ENCODE assay signal across 26 cellular contexts in the genomic region with DNA sequence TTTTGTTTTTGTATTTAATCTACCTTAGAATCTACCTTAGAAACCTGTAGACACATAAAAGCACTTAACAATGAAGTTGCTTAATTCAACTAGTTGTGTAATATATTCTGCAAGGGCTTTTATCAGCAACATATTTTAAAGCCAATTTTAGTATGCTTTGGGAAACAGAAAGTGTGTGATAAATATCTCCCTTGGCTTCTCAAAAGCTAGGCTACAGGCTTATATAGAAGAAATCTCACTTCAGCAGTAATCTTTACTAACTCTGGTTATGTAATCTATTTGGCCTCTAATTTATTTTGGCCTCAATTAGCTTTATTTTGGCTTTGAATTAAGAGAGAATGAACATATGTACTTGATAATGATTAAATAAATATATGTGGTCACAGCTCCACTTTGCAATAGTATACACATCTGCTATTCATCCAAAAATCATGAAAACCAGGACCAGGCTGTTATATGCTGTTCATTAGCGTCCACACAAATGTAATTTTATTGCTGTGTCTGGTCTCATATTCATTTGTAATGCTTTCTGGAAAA. TPM values are rescaled to one million over a fixed set of nuclear protein-coding genes. Genes with fewer than 3 reads are reported as not detected.
DNase-seq lines count a peak whose midpoint lies in the region; ATAC-seq and TF ChIP-seq lines count a peak whose summit lies in the region.
"Had no signal": no experiment of that assay in that cellular context is flagged by ENCODE, and none has a peak within 500 bp of the region (broad histone marks: within the 10 kb centered on the region; RNA-seq: fewer than 3 reads in every experiment).

No MANE protein-coding gene starts in this region.

- CTCF ChIA-PET in A673 (lab: Charles Lee) = no interaction called here
- CTCF ChIA-PET in activated naive CD4-positive, alpha-beta T cell treated with anti-CD3 and anti-CD28 coated beads for 36 hours (lab: Charles Lee) = interaction anchor here (0.6 kb wide), 1 partner anchor 65 kb away, joined by 10 read pairs; no protein-coding TSS in a partner anchor

- no peaks in the 10 kb centered on the region for H3K27me3 ChIP-seq in A673 (replicated peaks; ENCODE audit: insufficient read depth, low read depth, low read length, poor library complexity)
- no peaks in the 10 kb centered on the region for H3K27me3 ChIP-seq in left lung
- H3K27me3 ChIP-seq: BLaER1 treated with 17β-estradiol and CSF1 and Interleukin-3, amounts not matched to agents 10 nM and 100 nM; uterus had no signal

- H3K9me3 Mint-ChIP-seq in activated naive CD4-positive, alpha-beta T cell treated with anti-CD3 and anti-CD28 coated beads for 36 hours = peaks cover 8% of the 10 kb centered on the region
- no peaks in the 10 kb centered on the region for H3K9me3 Mint-ChIP-seq in activated CD4-positive, alpha-beta T cell treated with anti-CD3 and anti-CD28 coated beads, Interleukin-2, amount 10 ng/mL, durations not matched to agents 24 days and 14 days
- H3K9me3 Mint-ChIP-seq: dendritic cell treated with granulocyte-macrophage colony-stimulating factor and Interleukin-4, amounts not matched to agents 40 ng/mL and 50 ng/mL, for 4 days had no signal

- H3K4me1 ChIP-seq in A673 (ENCODE audit: insufficient read depth, low read length, poor library complexity, severe bottlenecking) (peaks cover 51% of the 10 kb centered on the region), left lung (peaks cover 11 to 16% of the 10 kb centered on the region in 2 donors)
- H3K4me1 ChIP-seq: BLaER1 treated with 17β-estradiol and CSF1 and Interleukin-3, amounts not matched to agents 10 nM and 100 nM had no signal

- POLR2A ChIA-PET in A673 (lab: Charles Lee; ENCODE audit: low non-redundant PET) = interaction anchor here (0.6 to 0.7 kb wide), 2 partner anchors 10 to 102 kb away, joined by 3 to 5 read pairs; no protein-coding TSS in a partner anchor

- peaks cover 3% of the 10 kb centered on the region for H3K36me3 Mint-ChIP-seq in activated naive CD4-positive, alpha-beta T cell treated with anti-CD3 and anti-CD28 coated beads for 36 hours (ENCODE audit: low read depth)
- no peaks in the 10 kb centered on the region for H3K36me3 Mint-ChIP-seq in activated CD4-positive, alpha-beta T cell treated with anti-CD3 and anti-CD28 coated beads, Interleukin-2, amount 10 ng/mL, durations not matched to agents 24 days and 14 days (ENCODE audit: low read depth)
- H3K36me3 Mint-ChIP-seq: activated naive CD4-positive, alpha-beta T cell treated with anti-CD3 and anti-CD28 coated beads, Interleukin-2, amount 10 ng/mL, durations not matched to agents 7 days and 5 days had no signal

- H3K27me3 Mint-ChIP-seq in activated naive CD4-positive, alpha-beta T cell treated with anti-CD3 and anti-CD28 coated beads for 36 hours (ENCODE audit: low read depth) = no peaks in the 10 kb centered on the region
- H3K27me3 Mint-ChIP-seq in activated CD4-positive, alpha-beta T cell treated with anti-CD3 and anti-CD28 coated beads, Interleukin-2, amount 10 ng/mL, durations not matched to agents 24 days and 14 days = peaks cover 12% of the 10 kb centered on the region
- H3K27me3 Mint-ChIP-seq: dendritic cell treated with granulocyte-macrophage colony-stimulating factor and Interleukin-4, amounts not matched to agents 40 ng/mL and 50 ng/mL, for 4 days had no signal

- H3K4me1 Mint-ChIP-seq in activated naive CD4-positive, alpha-beta T cell treated with anti-CD3 and anti-CD28 coated beads for 36 hours (ENCODE audit: low read depth) = peaks cover 1% of the 10 kb centered on the region
- no peaks in the 10 kb centered on the region for H3K4me1 Mint-ChIP-seq in activated CD4-positive, alpha-beta T cell treated with anti-CD3 and anti-CD28 coated beads, Interleukin-2, amount 10 ng/mL, durations not matched to agents 24 days and 14 days
- H3K4me1 Mint-ChIP-seq: activated naive CD4-positive, alpha-beta T cell treated with anti-CD3 and anti-CD28 coated beads, Interleukin-2, amount 10 ng/mL, durations not matched to agents 7 days and 5 days had no signal

- TF ChIP-seq CTCF in A673 (conservative IDR thresholded peaks at IDR 0.05; ENCODE audit: low read depth, low read length) (no peak), choroid plexus epithelial cell (conservative IDR thresholded peaks at IDR 0.05; ENCODE audit: low read depth, low read length) (no peak), left lung (IDR thresholded peaks at IDR 0.05) (no peak)

- no peak overlapping the region for H3K27ac Mint-ChIP-seq in activated naive CD4-positive, alpha-beta T cell treated with anti-CD3 and anti-CD28 coated beads for 36 hours
- H3K27ac Mint-ChIP-seq in activated CD4-positive, alpha-beta T cell treated with anti-CD3 and anti-CD28 coated beads, Interleukin-2, amount 10 ng/mL, durations not matched to agents 24 days and 14 days = no peak overlapping the region
- H3K27ac Mint-ChIP-seq: activated CD4-positive, alpha-beta T cell treated with anti-CD3 and anti-CD28 coated beads for 36 hours; activated naive CD4-positive, alpha-beta T cell treated with anti-CD3 and anti-CD28 coated beads, Interleukin-2, amount 10 ng/mL, durations not matched to agents 7 days and 5 days; dendritic cell treated with granulocyte-macrophage colony-stimulating factor and Interleukin-4, amounts not matched to agents 40 ng/mL and 50 ng/mL, for 4 days; naive thymus-derived CD4-positive, alpha-beta T cell had no signal

- H3K27ac ChIP-seq in A673 (ENCODE audit: low read depth, low read length, poor library complexity, severe bottlenecking) (peak overlapping the region; percentile 9), left lung (no peak overlapping the region)
- H3K27ac ChIP-seq: BLaER1 treated with 17β-estradiol and CSF1 and Interleukin-3, amounts not matched to agents 10 nM and 100 nM; left ventricle myocardium inferior; uterus had no signal

- H3K4me3 ChIP-seq in A673 (ENCODE audit: low read depth, low read length, poor library complexity, severe bottlenecking) (no peak overlapping the region), choroid plexus epithelial cell (ENCODE audit: low read depth, low read length) (no peak overlapping the region), left lung (no peak overlapping the region)
- H3K4me3 ChIP-seq: BLaER1 treated with 17β-estradiol and CSF1 and Interleukin-3, amounts not matched to agents 10 nM and 100 nM; GM12878; left ventricle myocardium inferior; uterus had no signal

- no TSS peak for BruUV-seq in A673 (replicated peaks; lab: Mats Ljungman, UMichigan)

- H3K9me3 ChIP-seq in A673 (ENCODE audit: low read depth, low read length, poor library complexity, severe bottlenecking) = peaks cover 3% of the 10 kb centered on the region
- H3K9me3 ChIP-seq in left lung = no peaks in the 10 kb centered on the region
- H3K9me3 ChIP-seq: uterus had no signal

- ATAC-seq in left lung (peak; percentile 73), GM18909 (IDR thresholded peaks at IDR 0.05; ENCODE audit: poor library complexity, unreplicated experiment) (no peak)
- ATAC-seq: activated CD4-positive, alpha-beta T cell treated with anti-CD3 and anti-CD28 coated beads for 36 hours; GM12878; naive thymus-derived CD4-positive, alpha-beta T cell had no signal

- intact Hi-C loops in A673 (cut with micrococcal nuclease; ENCODE audit: unreplicated experiment) = no loop called here
- intact Hi-C loops in left lung (cut with DNase I) = no loop called here
- intact Hi-C loops in activated naive CD4-positive, alpha-beta T cell treated with anti-CD3 and anti-CD28 coated beads for 36 hours (cut with micrococcal nuclease) = no loop called here
- intact Hi-C loops in activated CD4-positive, alpha-beta T cell treated with anti-CD3 and anti-CD28 coated beads, Interleukin-2, amount 10 ng/mL, durations not matched to agents 24 days and 14 days (cut with micrococcal nuclease) = no loop called here

- no peak overlapping the region for H3K4me3 Mint-ChIP-seq in activated naive CD4-positive, alpha-beta T cell treated with anti-CD3 and anti-CD28 coated beads for 36 hours
- no peak overlapping the region for H3K4me3 Mint-ChIP-seq in activated CD4-positive, alpha-beta T cell treated with anti-CD3 and anti-CD28 coated beads, Interleukin-2, amount 10 ng/mL, durations not matched to agents 24 days and 14 days
- H3K4me3 Mint-ChIP-seq: activated CD4-positive, alpha-beta T cell treated with anti-CD3 and anti-CD28 coated beads for 36 hours; activated naive CD4-positive, alpha-beta T cell treated with anti-CD3 and anti-CD28 coated beads, Interleukin-2, amount 10 ng/mL, durations not matched to agents 7 days and 5 days; dendritic cell treated with granulocyte-macrophage colony-stimulating factor and Interleukin-4, amounts not matched to agents 40 ng/mL and 50 ng/mL, for 4 days; naive thymus-derived CD4-positive, alpha-beta T cell had no signal

- H3K36me3 ChIP-seq in A673 (ENCODE audit: insufficient read depth, low read length, poor library complexity, severe bottlenecking) (no peaks in the 10 kb centered on the region), left lung (no peaks in the 10 kb centered on the region)
- H3K36me3 ChIP-seq: left ventricle myocardium inferior, uterus had no signal

- DNase-seq in A673 (ENCODE audit: low spot score) = no peak
- DNase-seq in NCI-H69 (lab: John Stamatoyannopoulos, UW) = peak; percentile 46
- DNase-seq in choroid plexus epithelial cell (ENCODE audit: low read depth) = peak; percentile 35
- DNase-seq in left lung = no peak
- DNase-seq in RPMI8226 = no peak
- no peak for DNase-seq in activated naive CD4-positive, alpha-beta T cell treated with anti-CD3 and anti-CD28 coated beads for 36 hours
- no peak for DNase-seq in activated CD4-positive, alpha-beta T cell treated with anti-CD3 and anti-CD28 coated beads, Interleukin-2, amount 10 ng/mL, durations not matched to agents 24 days and 14 days
- DNase-seq: ACHN; activated CD4-positive, alpha-beta T cell treated with anti-CD3 and anti-CD28 coated beads for 36 hours; activated naive CD4-positive, alpha-beta T cell treated with anti-CD3 and anti-CD28 coated beads, Interleukin-2, amount 10 ng/mL, durations not matched to agents 7 days and 5 days; activated T-cell treated with anti-CD3 and anti-CD28 coated beads, Interleukin-2, amount 50 U/mL, for 48 hours; Calu3; DND-41; H7; left ventricle myocardium inferior; naive thymus-derived CD4-positive, alpha-beta T cell; NCI-H1092 treated with DMSO at 0.1 percent for 48 hours; NCI-H2029; NCI-H345; stimulated activated CD4-positive, alpha-beta T cell treated with anti-CD3 and anti-CD28 coated beads, Interleukin-1b, Interleukin-23, amount 100 ng/mL, for 48 hours; T-helper 2 cell; uterus had no signal

RNA-seq across cellular contexts. Expression of gene LRP6, which starts 37.2 kb away (rescaled TPM):
- total RNA-seq in A673 (2021) (97.4 and 108 TPM in 2 replicates), left lung (10 to 100 TPM; 44.5 to 47.1 TPM)
- 1 to 10 TPM; 3.9 to 4.1 TPM for total RNA-seq in activated naive CD4-positive, alpha-beta T cell treated with anti-CD3 and anti-CD28 coated beads for 36 hours
- 5.8 and 8.4 TPM in 2 replicates for total RNA-seq in activated CD4-positive, alpha-beta T cell treated with anti-CD3 and anti-CD28 coated beads, Interleukin-2, amount 10 ng/mL, durations not matched to agents 24 days and 14 days

Comparison
In these comparisons a context has a peak if more than half of its experiments do, and no peak if none do; other contexts are left out.
1. DNase-seq: peak in NCI-H69 (single experiment) and choroid plexus epithelial cell (single experiment); none in A673 (single experiment), left lung (0 of 2), RPMI8226 (single experiment), activated naive CD4-positive, alpha-beta T cell treated with anti-CD3 and anti-CD28 coated beads for 36 hours (single experiment) and activated CD4-positive, alpha-beta T cell treated with anti-CD3 and anti-CD28 coated beads, Interleukin-2, amount 10 ng/mL, durations not matched to agents 24 days and 14 days (single experiment).